8 cellular contexts compared by ENCODE assay signal in genomic region chr16:30775131-30775380, GRCh38. TPM values are rescaled to one million over a fixed set of nuclear protein-coding genes. Genes with fewer than 3 reads are reported as not detected.
A peak's percentile ranks its signal among the peaks of the same experiment; 100 is the strongest.
DNase-seq lines count a peak whose midpoint lies in the region; ATAC-seq and TF ChIP-seq lines count a peak whose summit lies in the region.

No MANE protein-coding gene starts in this region.

- DNase-seq in cardiac muscle cell (ENCODE audit: low read depth in 1 of 2, low spot score in 1 of 2) (no peak), Right ventricle myocardium inferior (ENCODE audit: missing footprints) (no peak), mammary epithelial cell (no peak), GOT3 (lab: John Stamatoyannopoulos, UW) (no peak), COLO668 (lab: John Stamatoyannopoulos, UW; ENCODE audit: unreplicated experiment) (no peak), G401 (ENCODE audit: low spot score) (no peak)

- 0% methylated on average over 2 of the region's 14 CpGs for WGBS in mammary epithelial cell (ENCODE audit: low coverage, missing lambda C conversion rate)
- WGBS in mesodermal cell (ENCODE audit: insufficient coverage in 2 of 2), 2 experiments = 30 to 31% methylated on average over 14 of the region's 14 CpGs
- 7% methylated on average over 14 of the region's 14 CpGs for WGBS in urinary bladder

- H3K36me3 ChIP-seq in cardiac muscle cell (peaks cover 24% of the 10 kb centered on the region), mammary epithelial cell (ENCODE audit: insufficient read depth, low read length) (peaks cover 5% of the 10 kb centered on the region), mesodermal cell (ENCODE audit: control insufficient read depth, insufficient read depth, low read length) (peaks cover 53% of the 10 kb centered on the region), urinary bladder (ENCODE audit: insufficient read depth) (no peaks in the 10 kb centered on the region)

- in situ Hi-C loops in mammary epithelial cell (cut with MboI; ENCODE audit: low sequenced_read_pairs in 2 of 2) (no loop called here), G401 (cut with HindIII; ENCODE audit: low sequenced_read_pairs) (no loop called here)

- peak overlapping the region; percentile 81 for H3K4me3 ChIP-seq in cardiac muscle cell
- H3K4me3 ChIP-seq in mammary epithelial cell (replicated peaks in 1 of 3; ENCODE audit: insufficient read depth in 1 of 3, low read depth in 2 of 3, low read length in 3 of 3) = peak overlapping the region; percentile 44 to 78 (median 59)
- peak overlapping the region; percentile 66 for H3K4me3 ChIP-seq in mesodermal cell (ENCODE audit: extremely low read depth, insufficient read depth, low read length, poor library complexity, severe bottlenecking)
- H3K4me3 ChIP-seq in urinary bladder (ENCODE audit: low read depth, low read length) = peak overlapping the region; percentile 53

- H3K9me3 ChIP-seq in cardiac muscle cell (ENCODE audit: low read depth) (no peaks in the 10 kb centered on the region), mammary epithelial cell (replicated peaks; ENCODE audit: insufficient read depth, low read length) (no peaks in the 10 kb centered on the region), mesodermal cell (ENCODE audit: control insufficient read depth, low read length) (no peaks in the 10 kb centered on the region)

- BruUV-seq in mammary epithelial cell (replicated peaks; lab: Mats Ljungman, UMichigan) = no TSS peak

- no peaks in the 10 kb centered on the region for H4K20me1 ChIP-seq in mammary epithelial cell (ENCODE audit: insufficient read depth, low read length)

- H3K4me1 ChIP-seq in cardiac muscle cell (ENCODE audit: low read depth) (peaks cover 25% of the 10 kb centered on the region), mammary epithelial cell (ENCODE audit: insufficient read depth, low read length) (peaks cover 14% of the 10 kb centered on the region), mesodermal cell (ENCODE audit: control insufficient read depth, insufficient read depth, low read length, poor library complexity, severe bottlenecking) (peaks cover 17% of the 10 kb centered on the region), urinary bladder (ENCODE audit: insufficient read depth) (no peaks in the 10 kb centered on the region)

- intact Hi-C loops in Right ventricle myocardium inferior (cut with DNase I) (loop anchor here (5.0 kb wide), 1 partner anchor 37 kb away; no protein-coding TSS in a partner anchor), mammary epithelial cell (cut with micrococcal nuclease) (loop anchor here (2.0 to 5.0 kb wide), 2 partner anchors 34 to 37 kb away; a partner anchor contains a TSS)

- no peak for ATAC-seq in Right ventricle myocardium inferior

- peak overlapping the region; percentile 88 for H3K4me2 ChIP-seq in mammary epithelial cell (ENCODE audit: insufficient read depth, low read depth, low read length)

- dilution Hi-C loops in mammary epithelial cell (cut with HindIII; ENCODE audit: low sequenced_read_pairs) = no loop called here

- H3K27me3 ChIP-seq in cardiac muscle cell (no peaks in the 10 kb centered on the region), mammary epithelial cell (ENCODE audit: insufficient read depth, low read length) (no peaks in the 10 kb centered on the region)

- H3K79me2 ChIP-seq in mammary epithelial cell (ENCODE audit: insufficient read depth, low read length) = no peaks in the 10 kb centered on the region

- peak overlapping the region; percentile 91 for H3K27ac ChIP-seq in cardiac muscle cell
- H3K27ac ChIP-seq in mammary epithelial cell (ENCODE audit: insufficient read depth, low read depth, low read length) = no peak overlapping the region
- H3K27ac ChIP-seq in mesodermal cell (ENCODE audit: low read depth, low read length, severe bottlenecking) = peak overlapping the region; percentile 96
- no peak overlapping the region for H3K27ac ChIP-seq in urinary bladder (ENCODE audit: low read depth)

- H3K9ac ChIP-seq in mammary epithelial cell (ENCODE audit: insufficient read depth, low read length) = no peak overlapping the region

- no peak for TF ChIP-seq CTCF in cardiac muscle cell (IDR thresholded peaks at IDR 0.05; ENCODE audit: low read depth, low read length)
- TF ChIP-seq CTCF in mammary epithelial cell (conservative IDR thresholded peaks at IDR 0.05 in 1 of 2, IDR thresholded peaks at IDR 0.05 in 1 of 2; ENCODE audit: extremely low read depth in 1 of 2, insufficient read depth in 1 of 2, low read depth in 1 of 2, low read length in 2 of 2) = no peak

- CTCF ChIA-PET in mammary epithelial cell (lab: Charles Lee; ENCODE audit: low non-redundant PET) = no interaction called here

- H2AFZ ChIP-seq in mammary epithelial cell (ENCODE audit: low read depth, low read length) = peak overlapping the region; percentile 69

RNA-seq across cellular contexts. Expression of gene ZNF629, which starts 11.9 kb away (rescaled TPM):
- total RNA-seq in cardiac muscle cell = 41.7 and 50.9 TPM in 2 replicates
- 20.1 and 22.2 TPM in 2 replicates for polyA plus RNA-seq in cardiac muscle cell
- total RNA-seq in Right ventricle myocardium inferior = 17.4 TPM
- total RNA-seq in mammary epithelial cell = 10 to 100 TPM; 13.6 to 19.2 TPM
- 4.9 TPM for polyA plus RNA-seq in mammary epithelial cell
- 9.8 TPM for polyA minus RNA-seq in mammary epithelial cell
- polyA plus RNA-seq in mesodermal cell (2013, experiment 1 of 2) = 19.6 TPM
- 18.7 TPM for polyA plus RNA-seq in mesodermal cell (2013, experiment 2 of 2)
- 7.2 TPM for total RNA-seq in urinary bladder
- 11.2 TPM for polyA plus RNA-seq in urinary bladder
- 18.4 and 27.6 TPM in 2 replicates for total RNA-seq in G401 (2014; rRNA removed; shearing (Covaris generic))

RNA-seq across cellular contexts. Expression of gene RNF40, which starts 12.9 kb away (rescaled TPM):
- 91.8 and 104 TPM in 2 replicates for total RNA-seq in cardiac muscle cell
- polyA plus RNA-seq in cardiac muscle cell = 64.5 and 76.3 TPM in 2 replicates
- 42.6 TPM for total RNA-seq in Right ventricle myocardium inferior
- 10 to 100 TPM; 62.8 to 66.4 TPM for total RNA-seq in mammary epithelial cell
- 45.7 TPM for polyA plus RNA-seq in mammary epithelial cell
- 94.0 TPM for polyA minus RNA-seq in mammary epithelial cell
- polyA plus RNA-seq in mesodermal cell (2013, experiment 1 of 2) = 77.9 TPM
- polyA plus RNA-seq in mesodermal cell (2013, experiment 2 of 2) = 66.5 TPM
- total RNA-seq in urinary bladder = 47.3 TPM
- polyA plus RNA-seq in urinary bladder = 57.6 TPM
- total RNA-seq in G401 (2014; rRNA removed; shearing (Covaris generic)) = 136 and 189 TPM in 2 replicates

RNA-seq across cellular contexts. Expression of gene CFAP119, which starts 13.2 kb away (rescaled TPM):
- total RNA-seq in cardiac muscle cell (7.1 and 9.1 TPM in 2 replicates), Right ventricle myocardium inferior (0.89 TPM), mammary epithelial cell (1 to 10 TPM; 1.5 to 8.3 TPM), urinary bladder (1.3 TPM)
- polyA plus RNA-seq in cardiac muscle cell (7.4 and 16.4 TPM in 2 replicates), mammary epithelial cell (7.6 TPM), urinary bladder (3.1 TPM)
- polyA minus RNA-seq in mammary epithelial cell = not detected
- 4.5 TPM for polyA plus RNA-seq in mesodermal cell (2013, experiment 1 of 2)
- polyA plus RNA-seq in mesodermal cell (2013, experiment 2 of 2) = 5.3 TPM
- total RNA-seq in G401 (2014; rRNA removed; shearing (Covaris generic)) = 2.4 and 6.5 TPM in 2 replicates

RNA-seq across cellular contexts. Expression of gene PHKG2, which starts 26.8 kb away (rescaled TPM):
- 29.7 and 35.1 TPM in 2 replicates for total RNA-seq in cardiac muscle cell
- 52.1 and 57.0 TPM in 2 replicates for polyA plus RNA-seq in cardiac muscle cell
- total RNA-seq in Right ventricle myocardium inferior = 12.6 TPM
- 10 to 100 TPM; 15.3 to 39.3 TPM for total RNA-seq in mammary epithelial cell
- polyA plus RNA-seq in mammary epithelial cell = 29.2 TPM
- 6.8 TPM for polyA minus RNA-seq in mammary epithelial cell
- polyA plus RNA-seq in mesodermal cell (2013, experiment 1 of 2) = 32.7 TPM
- polyA plus RNA-seq in mesodermal cell (2013, experiment 2 of 2) = 27.0 TPM
- total RNA-seq in urinary bladder = 9.1 TPM
- 28.9 TPM for polyA plus RNA-seq in urinary bladder
- 35.9 TPM in 2 replicates for total RNA-seq in G401 (2014; rRNA removed; shearing (Covaris generic))

Comparison
In these comparisons a context has a peak if more than half of its experiments do, and no peak if none do; other contexts are left out.
1. H3K27ac ChIP-seq: peak in cardiac muscle cell (single experiment) and mesodermal cell (single experiment); none in mammary epithelial cell (single experiment) and urinary bladder (single experiment).
2. Peak in every context shown above with its lines, with median percentiles within 50 percentile points of each other: H3K4me3 ChIP-seq.